9 cellular contexts compared by ENCODE assay signal in the genomic region with DNA sequence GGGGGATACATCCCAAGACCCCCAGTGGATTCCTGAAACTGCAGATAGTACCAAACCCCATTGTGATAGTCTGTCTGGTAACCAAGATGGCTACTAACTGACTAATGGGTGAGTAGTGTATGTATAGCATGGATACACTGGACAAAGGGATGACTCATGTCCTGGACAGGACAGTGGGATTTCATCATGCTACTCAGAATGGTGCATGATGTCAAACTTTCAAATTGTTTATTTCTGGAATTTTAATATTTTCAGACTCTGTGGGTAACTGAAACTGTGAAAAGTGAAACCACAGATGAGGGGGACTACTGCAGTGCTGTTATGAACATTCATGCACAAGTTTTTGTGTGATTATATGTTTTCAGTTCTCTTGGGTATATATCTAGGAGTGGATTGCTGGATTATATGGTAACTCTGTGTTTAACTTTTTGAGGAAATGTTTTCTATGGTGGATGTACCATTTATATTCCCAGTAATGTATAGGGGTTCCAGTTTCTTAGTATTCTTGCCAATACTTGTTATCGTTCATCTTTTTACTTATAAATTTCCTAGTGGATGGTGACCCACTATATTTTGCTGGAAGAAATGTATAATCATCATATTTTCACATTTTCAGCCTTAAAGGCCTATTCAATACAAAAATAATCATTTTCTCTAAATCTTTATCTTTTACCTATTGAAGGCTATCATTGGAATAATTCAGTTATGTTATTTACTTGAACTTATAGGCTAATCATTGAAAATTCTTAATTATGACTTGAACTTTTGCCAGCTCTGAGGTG.
DNase-seq lines count a peak whose midpoint lies in the region; ATAC-seq and TF ChIP-seq lines count a peak whose summit lies in the region.
"Had no signal": no experiment of that assay in that cellular context is flagged by ENCODE, and none has a peak within 500 bp of the region (broad histone marks: within the 10 kb centered on the region; RNA-seq: fewer than 3 reads in every experiment).

No MANE protein-coding gene starts in this region.

- H3K27ac ChIP-seq in smooth muscle cell (ENCODE audit: low read depth) (peak overlapping the region; percentile 84), vagina (no peak overlapping the region)
- H3K27ac ChIP-seq: 22Rv1 had no signal

- H3K4me1 ChIP-seq in smooth muscle cell (ENCODE audit: low read depth) (no peaks in the 10 kb centered on the region), vagina (no peaks in the 10 kb centered on the region)

- H3K9me3 ChIP-seq in smooth muscle cell (replicated peaks; ENCODE audit: low read depth) (no peaks in the 10 kb centered on the region), vagina (no peaks in the 10 kb centered on the region)

- TF ChIP-seq POLR2A in vagina (IDR thresholded peaks at IDR 0.05): no peak

- H3K36me3 ChIP-seq in smooth muscle cell (ENCODE audit: low read depth): no peaks in the 10 kb centered on the region
- H3K36me3 ChIP-seq in vagina: no peaks in the 10 kb centered on the region

- in situ Hi-C loops in astrocyte of the cerebellum (cut with HindIII; ENCODE audit: low sequenced_read_pairs): no loop called here

- no peak overlapping the region for H3K4me2 ChIP-seq in smooth muscle cell

- no peak overlapping the region for H2AFZ ChIP-seq in smooth muscle cell (ENCODE audit: low read depth)

- H3K9ac ChIP-seq in smooth muscle cell (ENCODE audit: low read depth): peak overlapping the region; percentile 54

- no peaks in the 10 kb centered on the region for H3K79me2 ChIP-seq in smooth muscle cell (ENCODE audit: low read depth)

- DNase-seq in activated CD4-positive, CD25-positive, alpha-beta regulatory T cell (lab: John Stamatoyannopoulos, UW): no peak
- DNase-seq in astrocyte of the cerebellum (ENCODE audit: low read depth): peak; percentile 80
- DNase-seq in smooth muscle cell (lab: John Stamatoyannopoulos, UW; ENCODE audit: unreplicated experiment): no peak
- no peak for DNase-seq in activated gamma-delta T cell treated with Interleukin-2 at 50 U/mL for 16 hours
- no peak for DNase-seq in stimulated activated CD4-positive, alpha-beta T cell treated with anti-CD3 and anti-CD28 coated beads, Interleukin-15, amount 100 ng/mL, for 24 hours
- DNase-seq in vagina (ENCODE audit: extremely low spot score in 2 of 2): no peak

- ATAC-seq in activated CD4-positive, CD25-positive, alpha-beta regulatory T cell treated with anti-CD3 and anti-CD28 coated beads, Interleukin-2, amount 50 U/mL, for 24 hours: peak; percentile 17 to 39
- ATAC-seq in HG03196 (IDR thresholded peaks at IDR 0.05; ENCODE audit: unreplicated experiment): peak; percentile 79

- no peaks in the 10 kb centered on the region for H4K20me1 ChIP-seq in smooth muscle cell (ENCODE audit: low read depth)

- H3K27me3 ChIP-seq in smooth muscle cell (ENCODE audit: low read depth) (no peaks in the 10 kb centered on the region), vagina (no peaks in the 10 kb centered on the region)

- intact Hi-C loops in vagina (cut with DNase I): no loop called here

- WGBS in smooth muscle cell (ENCODE audit: low lambda C conversion rate): 95% methylated on average over 1 of the region's 1 CpG

- H3F3A ChIP-seq in smooth muscle cell (ENCODE audit: low read depth): no peaks in the 10 kb centered on the region

- no peak overlapping the region for H3K4me3 ChIP-seq in astrocyte of the cerebellum (ENCODE audit: low read depth, low read length)
- no peak overlapping the region for H3K4me3 ChIP-seq in smooth muscle cell
- H3K4me3 ChIP-seq in vagina: no peak overlapping the region

- TF ChIP-seq CTCF in astrocyte of the cerebellum (IDR thresholded peaks at IDR 0.05; ENCODE audit: low read depth, low read length, missing control alignments): no peak
- no peak for TF ChIP-seq CTCF in smooth muscle cell (IDR thresholded peaks at IDR 0.05; ENCODE audit: borderline replicate concordance, insufficient read depth, poor library complexity, severe bottlenecking)
- no peak for TF ChIP-seq CTCF in vagina (IDR thresholded peaks at IDR 0.05)
